Comparison of ENCODE assay signal across 34 cellular contexts in the genomic region with DNA sequence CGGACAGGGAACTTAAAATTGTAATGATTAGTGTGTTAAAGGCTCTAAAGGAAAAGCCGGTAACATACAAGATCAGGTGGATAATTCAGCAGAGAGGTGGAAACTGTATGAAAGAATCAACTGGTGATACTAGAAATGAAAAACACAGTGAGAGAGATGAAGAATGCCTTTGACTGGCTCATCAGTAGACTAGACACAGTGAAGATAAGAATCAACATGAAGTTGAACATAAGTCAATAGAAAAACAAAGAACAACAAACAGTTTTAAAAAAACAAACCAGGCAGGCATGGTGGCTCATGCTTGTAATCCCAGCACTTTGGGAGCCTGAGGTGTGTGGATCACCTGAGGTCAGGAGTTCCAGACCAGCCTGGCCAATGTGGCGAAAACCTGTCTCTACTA.
"Had no signal": no experiment of that assay in that cellular context is flagged by ENCODE, and none has a peak within 500 bp of the region (broad histone marks: within the 10 kb centered on the region; RNA-seq: fewer than 3 reads in every experiment).

No MANE protein-coding gene starts in this region.

- H3K36me3 ChIP-seq: adrenal gland, cardiac muscle cell had no signal

- H3K4me1 ChIP-seq: adrenal gland, body of pancreas had no signal

- FAIRE-seq: astrocyte, bronchial epithelial cell, TTC549 had no signal

- H3K27ac ChIP-seq: adrenal gland, body of pancreas, cardiac muscle cell, VCaP had no signal

- ATAC-seq: activated CD8-positive, alpha-beta T cell treated with anti-CD3 and anti-CD28 coated beads for 36 hours; activated naive CD4-positive, alpha-beta T cell treated with anti-CD3 and anti-CD28 coated beads, Interleukin-2, amount 50 U/mL, for 72 hours; activated T-cell treated with anti-CD3 and anti-CD28 coated beads, Interleukin-2, amount 50 U/mL, for 4 hours; activated T-cell treated with anti-CD3 and anti-CD28 coated beads, Interleukin-2, amount 50 U/mL, for 72 hours; activated T-helper 17 cell treated with anti-CD3 and anti-CD28 coated beads, Interleukin-2, amount 50 U/mL, for 72 hours; body of pancreas had no signal

- H3K4me3 ChIP-seq: adrenal gland, body of pancreas, cardiac muscle cell had no signal

- H3K27me3 ChIP-seq: adrenal gland, body of pancreas, cardiac muscle cell had no signal

- DNase-seq: activated B cell treated with CpG ODN at 0.5 μM for 24 hours; activated CD4-positive, alpha-beta memory T cell treated with anti-CD3 and anti-CD28 coated beads for 36 hours; activated CD4-positive, alpha-beta T cell treated with anti-CD3 and anti-CD28 coated beads for 4 hours; activated CD4-positive, alpha-beta T cell treated with anti-CD3 and anti-CD28 coated beads, Interleukin-2, amount 10 ng/mL, durations not matched to agents 24 days and 14 days; activated CD4-positive, alpha-beta T cell treated with anti-CD3 and anti-CD28 coated beads, Interleukin-2, amount 50 U/mL, for 1 hour; activated CD4-positive, alpha-beta T cell treated with anti-CD3 and anti-CD28 coated beads, Interleukin-2, amount 50 U/mL, for 4 hours; activated CD4-positive, CD25-positive, alpha-beta regulatory T cell treated with anti-CD3 and anti-CD28 coated beads, Interleukin-2, amount 50 U/mL, for 72 hours; activated CD8-positive, alpha-beta memory T cell treated with anti-CD3 and anti-CD28 coated beads, Interleukin-2, amount 50 U/mL, for 4 hours; activated CD8-positive, alpha-beta T cell treated with anti-CD3 and anti-CD28 coated beads for 36 hours; activated effector memory CD4-positive, alpha-beta T cell treated with anti-CD3 and anti-CD28 coated beads, Interleukin-2, amount 50 U/mL, for 16 hours; activated gamma-delta T cell treated with Interleukin-2 at 50 U/mL for 16 hours; activated naive CD4-positive, alpha-beta T cell; activated naive CD4-positive, alpha-beta T cell treated with anti-CD3 and anti-CD28 coated beads for 36 hours; activated naive CD8-positive, alpha-beta T cell treated with anti-CD3 and anti-CD28 coated beads for 36 hours; activated T-cell treated with anti-CD3 and anti-CD28 coated beads for 4 hours; activated T-cell treated with anti-CD3 and anti-CD28 coated beads, Interleukin-2, amount 50 U/mL, for 1 hour; activated T-cell treated with anti-CD3 and anti-CD28 coated beads, Interleukin-2, amount 50 U/mL, for 4 hours; activated T-cell treated with anti-CD3 and anti-CD28 coated beads, Interleukin-2, amount 50 U/mL, for 72 hours; adrenal gland; amniotic stem cell; aorta; body of pancreas; caudate nucleus; cerebellar nuclear complex; T-helper 1 cell; T-helper 2 cell; T-helper 9 cell had no signal

- H3K9me3 ChIP-seq: body of pancreas had no signal
